1 cellular context compared by ENCODE assay signal in the genomic region with DNA sequence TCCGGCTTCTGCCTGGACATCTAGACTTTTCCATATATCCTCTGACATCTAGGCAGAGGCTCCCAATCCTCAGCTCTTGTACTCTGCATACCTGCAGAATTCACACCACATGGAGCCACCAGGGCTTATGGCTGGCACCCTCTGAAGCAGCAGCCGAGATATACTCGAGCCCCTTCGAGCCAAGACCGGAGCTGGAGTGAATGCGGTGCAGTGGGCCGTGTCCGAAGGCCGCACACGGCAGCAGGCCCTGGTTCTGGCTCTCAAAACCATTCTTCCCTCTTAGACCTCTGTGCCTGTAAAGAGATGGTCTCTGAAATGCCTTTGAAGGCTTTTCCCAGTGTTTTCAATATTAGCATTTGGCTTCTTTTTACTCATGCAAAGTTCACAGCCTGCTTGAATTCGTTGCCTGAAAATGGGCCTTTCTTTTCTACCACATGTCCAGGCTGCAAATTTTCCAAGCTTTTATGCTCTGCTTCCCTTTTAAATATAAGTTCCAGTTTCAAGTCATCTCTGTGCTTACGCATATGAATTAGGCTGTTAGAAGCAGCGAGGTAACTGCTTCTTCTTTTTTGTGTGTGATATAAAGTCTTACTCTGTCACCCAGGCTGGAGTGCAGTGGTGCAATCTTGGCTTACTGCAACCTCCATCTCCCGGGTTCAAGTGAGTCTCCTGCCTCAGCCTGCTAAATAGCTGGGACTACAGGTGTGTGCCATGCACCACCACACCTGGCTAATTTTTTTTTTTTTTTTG.
TF ChIP-seq lines count a peak whose summit lies in the region.

No MANE protein-coding gene starts in this region.

TF ChIP-seq in H1, 55 proteins besides CTCF, POLR2A, EP300 and RAD21:
- TF ChIP-seq SIRT6 (IDR thresholded peaks at IDR 0.05; ENCODE audit: low read length) (no peak), JUN (IDR thresholded peaks at IDR 0.05; ENCODE audit: low read depth, low read length) (no peak), KDM5A (IDR thresholded peaks at IDR 0.05; ENCODE audit: low read length) (no peak), HDAC6 (IDR thresholded peaks at IDR 0.05; ENCODE audit: low read depth, low read length) (no peak), KDM1A (IDR thresholded peaks at IDR 0.05; ENCODE audit: borderline replicate concordance, low read length) (no peak), CBX5 (IDR thresholded peaks at IDR 0.05; ENCODE audit: low read depth, low read length) (no peak), CHD7 (IDR thresholded peaks at IDR 0.05; ENCODE audit: insufficient replicate concordance, low read length) (no peak), HDAC2 (IDR thresholded peaks at IDR 0.05; ENCODE audit: borderline replicate concordance in 1 of 2, low read depth in 2 of 2, low read length in 2 of 2) (no peak)
- TF ChIP-seq, protein P1, sequence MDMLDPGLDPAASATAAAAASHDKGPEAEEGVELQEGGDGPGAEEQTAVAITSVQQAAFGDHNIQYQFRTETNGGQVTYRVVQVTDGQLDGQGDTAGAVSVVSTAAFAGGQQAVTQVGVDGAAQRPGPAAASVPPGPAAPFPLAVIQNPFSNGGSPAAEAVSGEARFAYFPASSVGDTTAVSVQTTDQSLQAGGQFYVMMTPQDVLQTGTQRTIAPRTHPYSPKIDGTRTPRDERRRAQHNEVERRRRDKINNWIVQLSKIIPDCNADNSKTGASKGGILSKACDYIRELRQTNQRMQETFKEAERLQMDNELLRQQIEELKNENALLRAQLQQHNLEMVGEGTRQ (IDR thresholded peaks at IDR 0.05; ENCODE audit: low read length), result no peak
